ENCODE assay signal across 14 cellular contexts in genomic region chr5:39009981-39010380, GRCh38.
DNase-seq lines count a peak whose midpoint lies in the region; ATAC-seq, FAIRE-seq and TF ChIP-seq lines count a peak whose summit lies in the region.
"Had no signal": no experiment of that assay in that cellular context is flagged by ENCODE, and none has a peak within 500 bp of the region (broad histone marks: within the 10 kb centered on the region; RNA-seq: fewer than 3 reads in every experiment).

No MANE protein-coding gene starts in this region.

- POLR2A ChIA-PET in naive thymus-derived CD8-positive, alpha-beta T cell (lab: Charles Lee) = no interaction called here

- DNase-seq in natural killer cell (no peak), astrocyte (ENCODE audit: low read depth) (no peak), stomach (no peak), T-helper 2 cell (no peak)
- DNase-seq in natural killer cell treated with Interleukin-12 subunit alpha and Interleukin-12 subunit beta and Interleukin-15 and Interleukin-18, amount 100 ng/mL, for 72 hours (ENCODE audit: low spot score) = no peak
- DNase-seq in naive thymus-derived CD8-positive, alpha-beta T cell = no peak
- DNase-seq: Caco-2, HCEC 1CT had no signal

- TF ChIP-seq EP300 in stomach (IDR thresholded peaks at IDR 0.05) = no peak

- H3K4me1 ChIP-seq in astrocyte (ENCODE audit: insufficient read depth, low read length) = peaks cover 13% of the 10 kb centered on the region
- peaks cover 0 to 11% (median 4%) of the 10 kb centered on the region in 4 donors for H3K4me1 ChIP-seq in stomach
- H3K4me1 ChIP-seq: BLaER1 treated with 17β-estradiol and CSF1 and Interleukin-3, amounts not matched to agents 10 nM and 100 nM; Caco-2 had no signal

- H3K36me3 Mint-ChIP-seq in natural killer cell = peaks cover 15% of the 10 kb centered on the region
- H3K36me3 Mint-ChIP-seq in natural killer cell treated with Interleukin-12 subunit alpha and Interleukin-12 subunit beta and Interleukin-15 and Interleukin-18, amount 100 ng/mL, for 72 hours = peaks cover 21% of the 10 kb centered on the region
- peaks cover 33% of the 10 kb centered on the region for H3K36me3 Mint-ChIP-seq in astrocyte (ENCODE audit: low read depth, unreplicated experiment)
- H3K36me3 Mint-ChIP-seq in naive thymus-derived CD8-positive, alpha-beta T cell = peaks cover 16 to 47% (median 38%) of the 10 kb centered on the region in 3 donors

- H3K27me3 ChIP-seq in astrocyte (ENCODE audit: insufficient read depth, low read length) = no peaks in the 10 kb centered on the region
- H3K27me3 ChIP-seq in stomach = no peaks in the 10 kb centered on the region
- H3K27me3 ChIP-seq: BLaER1 treated with 17β-estradiol and CSF1 and Interleukin-3, amounts not matched to agents 10 nM and 100 nM had no signal

- intact Hi-C loops in natural killer cell (cut with micrococcal nuclease) (no loop called here), stomach (cut with DNase I; ENCODE audit: low total_unique reads) (loop anchor here (10.0 kb wide), 2 partner anchors 55 to 75 kb away; no protein-coding TSS in a partner anchor)

- no peaks in the 10 kb centered on the region for H3K36me3 ChIP-seq in astrocyte (ENCODE audit: insufficient read depth, low read length)
- H3K36me3 ChIP-seq in stomach = peaks cover 2 to 22% (median 17%) of the 10 kb centered on the region in 4 donors

- ATAC-seq in natural killer cell (no peak), HG03159 (IDR thresholded peaks at IDR 0.05; ENCODE audit: unreplicated experiment) (no peak)
- no peak for ATAC-seq in natural killer cell treated with Interleukin-12 subunit alpha and Interleukin-12 subunit beta and Interleukin-15 and Interleukin-18, amount 100 ng/mL, for 72 hours
- no peak for ATAC-seq in naive thymus-derived CD8-positive, alpha-beta T cell
- ATAC-seq: GM23338 had no signal

- WGBS in stomach, 5 donors = 70 to 88% (median 82%) methylated on average over 4 of the region's 4 CpGs

- no peak overlapping the region for H3K4me2 ChIP-seq in astrocyte (ENCODE audit: low read length)
- H3K4me2 ChIP-seq: BLaER1 treated with 17β-estradiol and CSF1 and Interleukin-3, amounts not matched to agents 10 nM and 100 nM; GM23338 had no signal

- H3K27ac ChIP-seq in astrocyte (ENCODE audit: low read depth, low read length) = no peak overlapping the region
- H3K27ac ChIP-seq in stomach = no peak overlapping the region
- H3K27ac ChIP-seq: BLaER1 treated with 17β-estradiol and CSF1 and Interleukin-3, amounts not matched to agents 10 nM and 100 nM had no signal

- FAIRE-seq in astrocyte (lab: Jason Lieb, UNC) = no peak
- FAIRE-seq: D721Med, G401.6 had no signal

- H3K4me1 Mint-ChIP-seq in natural killer cell (peaks cover 33 to 42% of the 10 kb centered on the region in 2 donors), astrocyte (ENCODE audit: low read depth, unreplicated experiment) (peaks cover 6% of the 10 kb centered on the region)
- H3K4me1 Mint-ChIP-seq in natural killer cell treated with Interleukin-12 subunit alpha and Interleukin-12 subunit beta and Interleukin-15 and Interleukin-18, amount 100 ng/mL, for 72 hours (ENCODE audit: low read depth in 2 of 2) = peaks cover 14 to 15% of the 10 kb centered on the region in 2 donors
- H3K4me1 Mint-ChIP-seq in naive thymus-derived CD8-positive, alpha-beta T cell = peaks cover 12 to 25% (median 22%) of the 10 kb centered on the region in 4 donors

- H3K4me3 Mint-ChIP-seq in natural killer cell (no peak overlapping the region), astrocyte (ENCODE audit: unreplicated experiment) (no peak overlapping the region)
- no peak overlapping the region for H3K4me3 Mint-ChIP-seq in natural killer cell treated with Interleukin-12 subunit alpha and Interleukin-12 subunit beta and Interleukin-15 and Interleukin-18, amount 100 ng/mL, for 72 hours
- no peak overlapping the region for H3K4me3 Mint-ChIP-seq in naive thymus-derived CD8-positive, alpha-beta T cell
- H3K4me3 Mint-ChIP-seq: B cell, GM23338 had no signal

- H3K4me3 ChIP-seq in astrocyte (ENCODE audit: insufficient read depth, low read depth, low read length) = no peak overlapping the region
- no peak overlapping the region for H3K4me3 ChIP-seq in stomach
- H3K4me3 ChIP-seq: BLaER1 treated with 17β-estradiol and CSF1 and Interleukin-3, amounts not matched to agents 10 nM and 100 nM; GM23338 had no signal

- H3K27me3 Mint-ChIP-seq in natural killer cell (ENCODE audit: low read depth in 2 of 2) (no peaks in the 10 kb centered on the region), astrocyte (ENCODE audit: low read depth, unreplicated experiment) (no peaks in the 10 kb centered on the region)
- H3K27me3 Mint-ChIP-seq in natural killer cell treated with Interleukin-12 subunit alpha and Interleukin-12 subunit beta and Interleukin-15 and Interleukin-18, amount 100 ng/mL, for 72 hours = no peaks in the 10 kb centered on the region
- no peaks in the 10 kb centered on the region for H3K27me3 Mint-ChIP-seq in naive thymus-derived CD8-positive, alpha-beta T cell
- H3K27me3 Mint-ChIP-seq: B cell had no signal

- H3K9me3 ChIP-seq in astrocyte (ENCODE audit: insufficient read depth, low read depth, low read length) (peaks cover 13% of the 10 kb centered on the region), stomach (peaks cover 0 to 18% (median 11%) of the 10 kb centered on the region in 4 donors)

- peaks cover 16% of the 10 kb centered on the region for H3K79me2 ChIP-seq in astrocyte (ENCODE audit: insufficient read depth, low read length)

- H3K27ac Mint-ChIP-seq in natural killer cell = peak overlapping the region; percentile 17 to 79
- H3K27ac Mint-ChIP-seq in natural killer cell treated with Interleukin-12 subunit alpha and Interleukin-12 subunit beta and Interleukin-15 and Interleukin-18, amount 100 ng/mL, for 72 hours = peak overlapping the region in 1 of 2 donors; percentile 3
- peak overlapping the region; percentile 26 for H3K27ac Mint-ChIP-seq in astrocyte (ENCODE audit: unreplicated experiment)
- peak overlapping the region in 6 of 10 donors; percentile 5 to 63 (median 27) for H3K27ac Mint-ChIP-seq in naive thymus-derived CD8-positive, alpha-beta T cell
- H3K27ac Mint-ChIP-seq: B cell, GM23338 had no signal

- peaks cover 2 to 3% of the 10 kb centered on the region in 2 donors for H3K9me3 Mint-ChIP-seq in natural killer cell
- H3K9me3 Mint-ChIP-seq in natural killer cell treated with Interleukin-12 subunit alpha and Interleukin-12 subunit beta and Interleukin-15 and Interleukin-18, amount 100 ng/mL, for 72 hours = peaks cover 9% of the 10 kb centered on the region
- H3K9me3 Mint-ChIP-seq in astrocyte (ENCODE audit: unreplicated experiment) = peaks cover 20% of the 10 kb centered on the region
- peaks cover 0 to 25% (median 11%) of the 10 kb centered on the region in 9 donors for H3K9me3 Mint-ChIP-seq in naive thymus-derived CD8-positive, alpha-beta T cell

- TF ChIP-seq POLR2A in stomach (IDR thresholded peaks at IDR 0.05) = no peak

- no peak overlapping the region for H3K9ac ChIP-seq in astrocyte (ENCODE audit: low read length)
- H3K9ac ChIP-seq: BLaER1 treated with 17β-estradiol and CSF1 and Interleukin-3, amounts not matched to agents 10 nM and 100 nM had no signal

- no peaks in the 10 kb centered on the region for H4K20me1 ChIP-seq in astrocyte (ENCODE audit: insufficient read depth, low read length)

- H2AFZ ChIP-seq in astrocyte (ENCODE audit: low read depth, low read length) = no peak overlapping the region
- H2AFZ ChIP-seq: GM23338 had no signal

- no peak for TF ChIP-seq CTCF in natural killer cell (IDR thresholded peaks at IDR 0.05)
- no peak for TF ChIP-seq CTCF in astrocyte (IDR thresholded peaks at IDR 0.05; ENCODE audit: insufficient read depth, low read depth, low read length)
- TF ChIP-seq CTCF in stomach (IDR thresholded peaks at IDR 0.05) = no peak
